8 cellular contexts compared by ENCODE assay signal in genomic region chr11:17978553-17979287, GRCh38. TPM values are rescaled to one million over a fixed set of nuclear protein-coding genes. Genes with fewer than 3 reads are reported as not detected.
DNase-seq lines count a peak whose midpoint lies in the region; ATAC-seq and TF ChIP-seq lines count a peak whose summit lies in the region.

No MANE protein-coding gene starts in this region.

- CTCF ChIA-PET in AG04450 (lab: Charles Lee): interaction anchor here (0.6 to 16.8 kb wide), 46 partner anchors 11 to 386 kb away, joined by 3 to 678 read pairs (median 4); partner anchors contain the start of gene KCNC1

- no peaks in the 10 kb centered on the region for H3K9me3 ChIP-seq in AG04450 (ENCODE audit: control insufficient read depth, insufficient read depth, low read length)

- DNase-seq in AG04450 (ENCODE audit: low read depth, low spot score) (no peak), GM06990 (ENCODE audit: extremely low read depth, insufficient read length) (no peak), NAMALWA (ENCODE audit: low spot score) (peak; percentile 63), foreskin fibroblast (peak; percentile 55 to 85), posterior cingulate gyrus (peak; percentile 46 to 95 (median 70)), ureter (ENCODE audit: low spot score) (no peak)
- DNase-seq in effector memory CD8-positive, alpha-beta T cell: no peak

- no peak overlapping the region for H3K4me3 ChIP-seq in AG04450 (ENCODE audit: low read depth, low read length)
- H3K4me3 ChIP-seq in GM06990 (replicated peaks; ENCODE audit: low read depth, low read length): no peak overlapping the region
- H3K4me3 ChIP-seq in foreskin fibroblast (ENCODE audit: low read depth in 1 of 2, low read length in 2 of 2): no peak overlapping the region

- peaks cover 3% of the 10 kb centered on the region; the same call in 1 of the 2 replicates for H3K36me3 ChIP-seq in GM06990 (ENCODE audit: control insufficient read depth, insufficient read depth, low read length)

- peaks cover 8% of the 10 kb centered on the region for H3K36me3 Mint-ChIP-seq in effector memory CD8-positive, alpha-beta T cell (ENCODE audit: insufficient read depth)

- H3K4me1 Mint-ChIP-seq in effector memory CD8-positive, alpha-beta T cell (ENCODE audit: low read depth in 2 of 2): peaks cover 6 to 9% of the 10 kb centered on the region in 2 donors

- no peak overlapping the region for H3K27ac Mint-ChIP-seq in effector memory CD8-positive, alpha-beta T cell

- TF ChIP-seq CTCF in AG04450 (IDR thresholded peaks at IDR 0.05; ENCODE audit: low read depth, low read length) (peak; percentile 92), GM06990 (IDR thresholded peaks at IDR 0.05; ENCODE audit: insufficient read depth, low read length, poor library complexity, severe bottlenecking) (peak; percentile 80), VCaP (conservative IDR thresholded peaks at IDR 0.05) (peak; percentile 93), foreskin fibroblast (IDR thresholded peaks at IDR 0.05; ENCODE audit: low read depth, low read length) (peak; percentile 86)

- no peak for ATAC-seq in effector memory CD8-positive, alpha-beta T cell (replicated peaks)

- H3K9me3 Mint-ChIP-seq in effector memory CD8-positive, alpha-beta T cell: peaks cover 0 to under 1% of the 10 kb centered on the region in 2 donors

- no peaks in the 10 kb centered on the region for H3K27me3 Mint-ChIP-seq in effector memory CD8-positive, alpha-beta T cell

- H3K4me3 Mint-ChIP-seq in effector memory CD8-positive, alpha-beta T cell: no peak overlapping the region

- intact Hi-C loops in posterior cingulate gyrus (cut with DNase I): loop anchor here (1.0 to 5.0 kb wide), 3 partner anchors 91 to 379 kb away; no protein-coding TSS in a partner anchor

- POLR2A ChIA-PET in AG04450 (lab: Yijun Ruan, JAX): interaction anchor here (0.9 to 1.4 kb wide), 3 partner anchors 244 to 249 kb away, joined by 3 to 6 read pairs (median 4); no protein-coding TSS in a partner anchor

- H3K27me3 ChIP-seq in AG04450 (ENCODE audit: control insufficient read depth, insufficient read depth, low read length) (no peaks in the 10 kb centered on the region), GM06990 (replicated peaks; ENCODE audit: control insufficient read depth, insufficient read depth, low read length) (no peaks in the 10 kb centered on the region)

- no peak overlapping the region for H3K27ac ChIP-seq in AG04450 (ENCODE audit: low read depth, low read length)
- no peak overlapping the region for H3K27ac ChIP-seq in VCaP

RNA-seq across cellular contexts. Expression of gene SERGEF, which starts 34.1 kb away (rescaled TPM):
- polyA plus RNA-seq in AG04450 (2011; rRNA removed): 16.5 and 18.1 TPM in 2 replicates
- polyA minus RNA-seq in AG04450 (2011; rRNA and poly(A)+ RNA removed): 16.6 and 22.3 TPM in 2 replicates
- total RNA-seq in ureter: 46.4 TPM

Comparison
In these comparisons a context has a peak if more than half of its experiments do, and no peak if none do; other contexts are left out.
1. DNase-seq: peak in NAMALWA (single experiment), foreskin fibroblast (2 of 2) and posterior cingulate gyrus (10 of 10); none in AG04450 (single experiment), GM06990 (single experiment), ureter (single experiment) and effector memory CD8-positive, alpha-beta T cell (0 of 3).
2. Peak in every context shown above with its lines, with median percentiles within 50 percentile points of each other: CTCF ChIP-seq.